1 cellular context compared by ENCODE assay signal in the genomic region with DNA sequence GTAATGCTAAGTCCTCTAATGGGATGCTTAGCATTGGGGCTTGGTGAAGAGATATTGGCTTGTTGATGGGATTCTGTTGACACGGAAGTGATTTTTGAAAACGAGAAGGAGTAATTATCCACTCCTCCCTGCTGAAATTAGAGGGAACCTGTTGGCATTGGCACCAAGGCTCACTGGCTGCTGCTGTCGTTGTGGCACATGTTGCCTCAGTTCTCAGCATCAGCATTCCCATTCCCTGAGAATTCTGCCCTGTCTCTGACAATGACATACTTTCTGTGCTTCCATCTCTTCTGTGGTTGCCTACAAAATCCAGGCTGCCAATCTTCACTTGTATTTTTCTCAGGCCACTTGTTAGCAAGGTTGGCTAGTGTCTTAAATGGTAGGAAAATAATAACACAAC.
TF ChIP-seq lines count a peak whose summit lies in the region.

No MANE protein-coding gene starts in this region.

TF ChIP-seq in HepG2, 621 proteins besides CTCF, POLR2A, EP300 and RAD21 (continued from another document):
- TF ChIP-seq, protein P1, sequence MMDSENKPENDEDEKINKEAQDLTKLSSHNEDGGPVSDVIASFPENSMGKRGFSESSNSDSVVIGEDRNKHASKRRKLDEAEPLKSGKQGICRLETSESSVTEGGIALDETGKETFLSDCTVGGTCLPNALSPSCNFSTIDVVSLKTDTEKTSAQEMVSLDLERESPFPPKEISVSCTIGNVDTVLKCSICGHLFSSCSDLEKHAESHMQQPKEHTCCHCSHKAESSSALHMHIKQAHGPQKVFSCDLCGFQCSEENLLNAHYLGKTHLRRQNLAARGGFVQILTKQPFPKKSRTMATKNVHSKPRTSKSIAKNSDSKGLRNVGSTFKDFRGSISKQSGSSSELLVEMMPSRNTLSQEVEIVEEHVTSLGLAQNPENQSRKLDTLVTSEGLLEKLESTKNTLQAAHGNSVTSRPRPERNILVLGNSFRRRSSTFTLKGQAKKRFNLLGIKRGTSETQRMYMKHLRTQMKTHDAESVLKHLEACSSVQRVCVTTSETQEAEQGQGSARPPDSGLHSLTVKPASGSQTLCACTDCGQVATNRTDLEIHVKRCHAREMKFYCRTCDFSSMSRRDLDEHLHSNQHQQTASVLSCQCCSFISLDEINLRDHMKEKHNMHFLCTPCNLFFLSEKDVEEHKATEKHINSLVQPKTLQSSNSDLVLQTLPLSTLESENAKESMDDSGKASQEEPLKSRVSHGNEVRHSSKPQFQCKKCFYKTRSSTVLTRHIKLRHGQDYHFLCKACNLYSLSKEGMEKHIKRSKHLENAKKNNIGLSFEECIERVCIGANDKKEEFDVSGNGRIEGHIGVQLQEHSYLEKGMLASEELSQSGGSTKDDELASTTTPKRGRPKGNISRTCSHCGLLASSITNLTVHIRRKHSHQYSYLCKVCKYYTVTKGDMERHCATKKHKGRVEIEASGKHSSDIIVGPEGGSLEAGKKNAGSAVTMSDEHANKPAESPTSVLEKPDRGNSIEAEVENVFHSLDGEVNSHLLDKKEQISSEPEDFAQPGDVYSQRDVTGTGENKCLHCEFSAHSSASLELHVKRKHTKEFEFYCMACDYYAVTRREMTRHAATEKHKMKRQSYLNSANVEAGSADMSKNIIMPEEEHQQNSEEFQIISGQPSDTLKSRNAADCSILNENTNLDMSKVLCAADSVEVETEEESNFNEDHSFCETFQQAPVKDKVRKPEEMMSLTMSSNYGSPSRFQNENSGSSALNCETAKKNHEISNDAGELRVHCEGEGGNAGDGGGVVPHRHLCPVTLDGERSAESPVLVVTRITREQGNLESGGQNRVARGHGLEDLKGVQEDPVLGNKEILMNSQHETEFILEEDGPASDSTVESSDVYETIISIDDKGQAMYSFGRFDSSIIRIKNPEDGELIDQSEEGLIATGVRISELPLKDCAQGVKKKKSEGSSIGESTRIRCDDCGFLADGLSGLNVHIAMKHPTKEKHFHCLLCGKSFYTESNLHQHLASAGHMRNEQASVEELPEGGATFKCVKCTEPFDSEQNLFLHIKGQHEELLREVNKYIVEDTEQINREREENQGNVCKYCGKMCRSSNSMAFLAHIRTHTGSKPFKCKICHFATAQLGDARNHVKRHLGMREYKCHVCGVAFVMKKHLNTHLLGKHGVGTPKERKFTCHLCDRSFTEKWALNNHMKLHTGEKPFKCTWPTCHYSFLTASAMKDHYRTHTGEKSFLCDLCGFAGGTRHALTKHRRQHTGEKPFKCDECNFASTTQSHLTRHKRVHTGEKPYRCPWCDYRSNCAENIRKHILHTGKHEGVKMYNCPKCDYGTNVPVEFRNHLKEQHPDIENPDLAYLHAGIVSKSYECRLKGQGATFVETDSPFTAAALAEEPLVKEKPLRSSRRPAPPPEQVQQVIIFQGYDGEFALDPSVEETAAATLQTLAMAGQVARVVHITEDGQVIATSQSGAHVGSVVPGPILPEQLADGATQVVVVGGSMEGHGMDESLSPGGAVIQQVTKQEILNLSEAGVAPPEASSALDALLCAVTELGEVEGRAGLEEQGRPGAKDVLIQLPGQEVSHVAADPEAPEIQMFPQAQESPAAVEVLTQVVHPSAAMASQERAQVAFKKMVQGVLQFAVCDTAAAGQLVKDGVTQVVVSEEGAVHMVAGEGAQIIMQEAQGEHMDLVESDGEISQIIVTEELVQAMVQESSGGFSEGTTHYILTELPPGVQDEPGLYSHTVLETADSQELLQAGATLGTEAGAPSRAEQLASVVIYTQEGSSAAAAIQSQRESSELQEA (CRISPR knock-in tag; IDR thresholded peaks at IDR 0.05; ENCODE audit: not compliant biosample characterization) = no peak
- no peak for TF ChIP-seq ZNF672 (CRISPR knock-in tag; IDR thresholded peaks at IDR 0.05)
- TF ChIP-seq ZNF33B (CRISPR knock-in tag; IDR thresholded peaks at IDR 0.05) = no peak
- TF ChIP-seq SAFB2 (CRISPR knock-in tag; IDR thresholded peaks at IDR 0.05; ENCODE audit: borderline replicate concordance, low read depth) = no peak
- no peak for TF ChIP-seq RELA (CRISPR knock-in tag; IDR thresholded peaks at IDR 0.05)
- no peak for TF ChIP-seq ZNF224 (CRISPR knock-in tag; IDR thresholded peaks at IDR 0.05)
- no peak for TF ChIP-seq GPN1 (CRISPR knock-in tag; IDR thresholded peaks at IDR 0.05; ENCODE audit: borderline replicate concordance)
- no peak for TF ChIP-seq SOX6 (IDR thresholded peaks at IDR 0.05)
- TF ChIP-seq SOX6 (CRISPR knock-in tag; IDR thresholded peaks at IDR 0.05) = no peak
- TF ChIP-seq GLI4 (CRISPR knock-in tag; IDR thresholded peaks at IDR 0.05; ENCODE audit: borderline replicate concordance) = no peak
- TF ChIP-seq, protein P2, sequence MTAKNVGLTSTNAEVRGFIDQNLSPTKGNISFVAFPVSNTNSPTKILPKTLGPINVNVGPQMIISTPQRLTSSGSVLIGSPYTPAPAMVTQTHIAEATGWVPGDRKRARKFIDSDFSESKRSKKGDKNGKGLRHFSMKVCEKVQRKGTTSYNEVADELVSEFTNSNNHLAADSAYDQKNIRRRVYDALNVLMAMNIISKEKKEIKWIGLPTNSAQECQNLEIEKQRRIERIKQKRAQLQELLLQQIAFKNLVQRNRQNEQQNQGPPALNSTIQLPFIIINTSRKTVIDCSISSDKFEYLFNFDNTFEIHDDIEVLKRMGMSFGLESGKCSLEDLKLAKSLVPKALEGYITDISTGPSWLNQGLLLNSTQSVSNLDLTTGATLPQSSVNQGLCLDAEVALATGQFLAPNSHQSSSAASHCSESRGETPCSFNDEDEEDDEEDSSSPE (CRISPR knock-in tag; IDR thresholded peaks at IDR 0.05) = no peak
- TF ChIP-seq KLF16 (CRISPR knock-in tag; IDR thresholded peaks at IDR 0.05) = no peak
- TF ChIP-seq, protein P3, sequence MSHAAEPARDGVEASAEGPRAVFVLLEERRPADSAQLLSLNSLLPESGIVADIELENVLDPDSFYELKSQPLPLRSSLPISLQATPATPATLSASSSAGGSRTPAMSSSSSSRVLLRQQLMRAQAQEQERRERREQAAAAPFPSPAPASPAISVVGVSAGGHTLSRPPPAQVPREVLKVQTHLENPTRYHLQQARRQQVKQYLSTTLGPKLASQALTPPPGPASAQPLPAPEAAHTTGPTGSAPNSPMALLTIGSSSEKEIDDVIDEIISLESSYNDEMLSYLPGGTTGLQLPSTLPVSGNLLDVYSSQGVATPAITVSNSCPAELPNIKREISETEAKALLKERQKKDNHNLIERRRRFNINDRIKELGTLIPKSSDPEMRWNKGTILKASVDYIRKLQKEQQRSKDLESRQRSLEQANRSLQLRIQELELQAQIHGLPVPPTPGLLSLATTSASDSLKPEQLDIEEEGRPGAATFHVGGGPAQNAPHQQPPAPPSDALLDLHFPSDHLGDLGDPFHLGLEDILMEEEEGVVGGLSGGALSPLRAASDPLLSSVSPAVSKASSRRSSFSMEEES (CRISPR knock-in tag; IDR thresholded peaks at IDR 0.05) = no peak
- no peak for TF ChIP-seq NRL (CRISPR knock-in tag; IDR thresholded peaks at IDR 0.05; ENCODE audit: borderline replicate concordance)
- TF ChIP-seq IKZF1 (IDR thresholded peaks at IDR 0.05) = no peak
- TF ChIP-seq, protein P4, sequence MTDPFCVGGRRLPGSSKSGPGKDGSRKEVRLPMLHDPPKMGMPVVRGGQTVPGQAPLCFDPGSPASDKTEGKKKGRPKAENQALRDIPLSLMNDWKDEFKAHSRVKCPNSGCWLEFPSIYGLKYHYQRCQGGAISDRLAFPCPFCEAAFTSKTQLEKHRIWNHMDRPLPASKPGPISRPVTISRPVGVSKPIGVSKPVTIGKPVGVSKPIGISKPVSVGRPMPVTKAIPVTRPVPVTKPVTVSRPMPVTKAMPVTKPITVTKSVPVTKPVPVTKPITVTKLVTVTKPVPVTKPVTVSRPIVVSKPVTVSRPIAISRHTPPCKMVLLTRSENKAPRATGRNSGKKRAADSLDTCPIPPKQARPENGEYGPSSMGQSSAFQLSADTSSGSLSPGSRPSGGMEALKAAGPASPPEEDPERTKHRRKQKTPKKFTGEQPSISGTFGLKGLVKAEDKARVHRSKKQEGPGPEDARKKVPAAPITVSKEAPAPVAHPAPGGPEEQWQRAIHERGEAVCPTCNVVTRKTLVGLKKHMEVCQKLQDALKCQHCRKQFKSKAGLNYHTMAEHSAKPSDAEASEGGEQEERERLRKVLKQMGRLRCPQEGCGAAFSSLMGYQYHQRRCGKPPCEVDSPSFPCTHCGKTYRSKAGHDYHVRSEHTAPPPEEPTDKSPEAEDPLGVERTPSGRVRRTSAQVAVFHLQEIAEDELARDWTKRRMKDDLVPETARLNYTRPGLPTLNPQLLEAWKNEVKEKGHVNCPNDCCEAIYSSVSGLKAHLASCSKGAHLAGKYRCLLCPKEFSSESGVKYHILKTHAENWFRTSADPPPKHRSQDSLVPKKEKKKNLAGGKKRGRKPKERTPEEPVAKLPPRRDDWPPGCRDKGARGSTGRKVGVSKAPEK (CRISPR knock-in tag; IDR thresholded peaks at IDR 0.05; ENCODE audit: borderline replicate concordance) = no peak
